8 cellular contexts compared by ENCODE assay signal in genomic region chr12:14417717-14418116, GRCh38. TPM values are rescaled to one million over a fixed set of nuclear protein-coding genes. Genes with fewer than 3 reads are reported as not detected.
DNase-seq lines count a peak whose midpoint lies in the region; ATAC-seq and TF ChIP-seq lines count a peak whose summit lies in the region.

No MANE protein-coding gene starts in this region.

- H4K20me1 ChIP-seq in hepatocyte (ENCODE audit: insufficient read depth, poor library complexity, severe bottlenecking), result peaks cover 4% of the 10 kb centered on the region

- H3K4me1 ChIP-seq in hepatocyte (ENCODE audit: insufficient read depth), result no peaks in the 10 kb centered on the region

- H3K27me3 ChIP-seq in hepatocyte, result no peaks in the 10 kb centered on the region

- H3K79me2 ChIP-seq in hepatocyte, result peaks cover 100% of the 10 kb centered on the region

- H3K4me2 ChIP-seq in hepatocyte, result peak overlapping the region; percentile 29

- H3K4me3 ChIP-seq in hepatocyte (no peak overlapping the region), retinal pigment epithelial cell (ENCODE audit: low read length) (no peak overlapping the region)

- no peaks in the 10 kb centered on the region for H3K9me2 ChIP-seq in hepatocyte (replicated peaks; ENCODE audit: insufficient read depth)

- H3K9me3 ChIP-seq in hepatocyte (ENCODE audit: low read depth), result no peaks in the 10 kb centered on the region

- DNase-seq in SKM-1 treated with dmso at 0.1 percent for 144 hours (lab: John Stamatoyannopoulos, UW; ENCODE audit: unreplicated experiment), result peak; percentile 11
- no peak for DNase-seq in SKM-1 (lab: John Stamatoyannopoulos, UW; ENCODE audit: unreplicated experiment)
- peak; percentile 27 to 66 (median 60) for DNase-seq in T-helper 1 cell
- peak; percentile 92 for DNase-seq in astrocyte of the hippocampus (ENCODE audit: low read depth, low spot score)
- DNase-seq in hepatocyte (ENCODE audit: low spot score), result peak; percentile 71
- DNase-seq in retinal pigment epithelial cell (ENCODE audit: low read depth), result peak; percentile 83

- 51% methylated on average over 3 of the region's 3 CpGs for WGBS in hepatocyte (ENCODE audit: low lambda C conversion rate, missing lambda C conversion rate)

- peak overlapping the region; percentile 52 for H3K27ac ChIP-seq in hepatocyte

- H2AFZ ChIP-seq in hepatocyte, result no peak overlapping the region

- H3K36me3 ChIP-seq in hepatocyte (replicated peaks; ENCODE audit: insufficient read depth, low read depth), result no peaks in the 10 kb centered on the region

- ATAC-seq in GM21737 (IDR thresholded peaks at IDR 0.05; ENCODE audit: unreplicated experiment), result no peak
- no peak for ATAC-seq in HG03439 (IDR thresholded peaks at IDR 0.05; ENCODE audit: unreplicated experiment)

- TF ChIP-seq CTCF in hepatocyte (IDR thresholded peaks at IDR 0.05; ENCODE audit: poor library complexity), result no peak
- TF ChIP-seq CTCF in retinal pigment epithelial cell (conservative IDR thresholded peaks at IDR 0.05; ENCODE audit: low read depth, low read length), result no peak

RNA-seq across cellular contexts. Expression of gene ATF7IP, which starts 52.2 kb away (rescaled TPM):
- 46.4 and 52.5 TPM in 2 replicates for total RNA-seq in hepatocyte
- polyA plus RNA-seq in hepatocyte, result 24.8 and 28.8 TPM in 2 replicates
